ENCODE assay signal across 7 cellular contexts in genomic region chr13:80342541-80343371, GRCh38. TPM values are rescaled to one million over a fixed set of nuclear protein-coding genes. Genes with fewer than 3 reads are reported as not detected.
DNase-seq lines count a peak whose midpoint lies in the region; ATAC-seq, FAIRE-seq and TF ChIP-seq lines count a peak whose summit lies in the region.

No MANE protein-coding gene starts in this region.

- TF ChIP-seq CTCF in WTC11 (IDR thresholded peaks at IDR 0.05) (peak; percentile 97), keratinocyte (optimal IDR thresholded peaks at IDR 0.05 in 1 of 3, IDR thresholded peaks at IDR 0.05 in 1 of 3, conservative IDR thresholded peaks at IDR 0.05 in 1 of 3; ENCODE audit: extremely low read depth in 1 of 3, insufficient read depth in 2 of 3, low read length in 3 of 3) (peak; percentile 73 to 93 (median 89))

- H3K9ac ChIP-seq in keratinocyte (ENCODE audit: control insufficient read depth, extremely low read depth, insufficient read depth, low read length), result peak overlapping the region; percentile 76

- no peaks in the 10 kb centered on the region for H4K20me1 ChIP-seq in keratinocyte (ENCODE audit: control insufficient read depth, extremely low read depth, insufficient read depth, low read length)

- peaks cover 8% of the 10 kb centered on the region for H3K4me1 ChIP-seq in keratinocyte (ENCODE audit: control insufficient read depth, extremely low read depth, insufficient read depth, low read length)

- ATAC-seq in HG02642 (IDR thresholded peaks at IDR 0.05; ENCODE audit: poor library complexity, unreplicated experiment), result peak; percentile 73
- ATAC-seq in WTC11, result peak; percentile 23

- peaks cover 9% of the 10 kb centered on the region for H3K36me3 Mint-ChIP-seq in WTC11

- peaks cover 7% of the 10 kb centered on the region for H3K27me3 Mint-ChIP-seq in WTC11 (ENCODE audit: low read depth)

- FAIRE-seq in GM12892 (lab: Jason Lieb, UNC) (peak; percentile 78), keratinocyte (lab: Jason Lieb, UNC) (no peak)

- TF ChIP-seq POLR2A in GM12892 (IDR thresholded peaks at IDR 0.05; ENCODE audit: low read depth, low read length), result no peak

- dilution Hi-C loops in keratinocyte (cut with MboI; ENCODE audit: extremely low pct_ligation_motif_present, low sequenced_read_pairs), result no loop called here

- H3K36me3 ChIP-seq in keratinocyte (ENCODE audit: control insufficient read depth in 2 of 2, extremely low read depth in 1 of 2, insufficient read depth in 2 of 2, low read length in 2 of 2), result no peaks in the 10 kb centered on the region

- DNase-seq in GM12892 (ENCODE audit: insufficient read length) (no peak), NCI-H128 (lab: John Stamatoyannopoulos, UW; ENCODE audit: unreplicated experiment) (peak; percentile 51), WTC11 (ENCODE audit: low spot score) (peak; percentile 87), keratinocyte (ENCODE audit: low read depth, low spot score) (no peak)
- DNase-seq in central memory CD4-positive, alpha-beta T cell, result peak; percentile 31
- DNase-seq in stimulated activated CD4-positive, alpha-beta T cell treated with anti-CD3 and anti-CD28 coated beads, Interleukin-12 subunit alpha, Interleukin-12 subunit beta, amount 100 ng/mL, for 48 hours (ENCODE audit: low read depth in 2 of 3, low spot score in 1 of 3), result peak; percentile 32 to 67 (median 64)

- H3K4me1 Mint-ChIP-seq in WTC11, result peaks cover 40% of the 10 kb centered on the region

- no peaks in the 10 kb centered on the region for H3K9me3 ChIP-seq in keratinocyte (ENCODE audit: control insufficient read depth, low read depth, low read length)

- CTCF ChIA-PET in WTC11 (lab: Charles Lee), result interaction anchor here (0.6 to 2.1 kb wide), 14 partner anchors 13 to 675 kb away, joined by 3 to 24 read pairs (median 5); no protein-coding TSS in a partner anchor

- H3K27ac Mint-ChIP-seq in WTC11, result peak overlapping the region; percentile 88

- POLR2A ChIA-PET in WTC11 (lab: Charles Lee), result interaction anchor here (3.1 to 3.4 kb wide), 2 partner anchors 17 to 46 kb away, joined by 30 read pairs; no protein-coding TSS in a partner anchor

- H3K27me3 ChIP-seq in keratinocyte (ENCODE audit: control insufficient read depth, extremely low read depth, insufficient read depth, low read length), result no peaks in the 10 kb centered on the region

- peak overlapping the region; percentile 92 for H3K4me2 ChIP-seq in keratinocyte (ENCODE audit: control insufficient read depth, extremely low read depth, insufficient read depth, low read depth, low read length)

- peak overlapping the region; percentile 50 for H3K27ac ChIP-seq in keratinocyte (ENCODE audit: control insufficient read depth, insufficient read depth, low read length)

- H3K79me2 ChIP-seq in keratinocyte (ENCODE audit: control insufficient read depth, insufficient read depth, low read length), result peaks cover 31% of the 10 kb centered on the region

- peak overlapping the region; percentile 75 for H3K4me3 Mint-ChIP-seq in WTC11

- H3K4me3 ChIP-seq in keratinocyte (ENCODE audit: control insufficient read depth in 2 of 3, extremely low read depth in 1 of 3, insufficient read depth in 2 of 3, low read depth in 1 of 3, low read length in 3 of 3), result peak overlapping the region; percentile 36 to 78 (median 75)

- H3K9me1 ChIP-seq in keratinocyte (ENCODE audit: control insufficient read depth, extremely low read depth, insufficient read depth, low read length), result no peaks in the 10 kb centered on the region

- H3K9me3 Mint-ChIP-seq in WTC11, result no peaks in the 10 kb centered on the region

- peak overlapping the region; percentile 99 for H2AFZ ChIP-seq in keratinocyte (ENCODE audit: control insufficient read depth, low read length)

TF ChIP-seq in WTC11, 78 proteins besides CTCF, POLR2A, EP300 and RAD21 (continues in another document):
- TF ChIP-seq ESRRA (CRISPR knock-in tag; IDR thresholded peaks at IDR 0.05; ENCODE audit: borderline replicate concordance), result peak; percentile 54; the same call in 1 of the 2 replicates
- TF ChIP-seq ARID4B (CRISPR knock-in tag; IDR thresholded peaks at IDR 0.05; ENCODE audit: borderline replicate concordance), result peak; percentile 35; the same call in 1 of the 2 replicates
- TF ChIP-seq HMGXB4 (CRISPR knock-in tag; IDR thresholded peaks at IDR 0.05), result peak; percentile 92
- 0 out of 2 replicates have a peak, but pooled peaks have one; percentile 14 for TF ChIP-seq ZNF281 (CRISPR knock-in tag; IDR thresholded peaks at IDR 0.05)
- TF ChIP-seq NFE2L1 (CRISPR knock-in tag; IDR thresholded peaks at IDR 0.05), result peak; percentile 64; the same call in 1 of the 2 replicates
- peak; percentile 60; the same call in 1 of the 2 replicates for TF ChIP-seq SP1 (CRISPR knock-in tag; conservative IDR thresholded peaks at IDR 0.05)

RNA-seq across cellular contexts. Expression of gene SPRY2, which starts 1.8 kb away (rescaled TPM):
- 0.38 TPM for polyA plus RNA-seq in GM12892 (2012; ENCODE audit: missing spikeins)
- total RNA-seq in WTC11 (2021), result 44.3 to 63.2 TPM (median 47.4 TPM) in 3 replicates
- polyA plus RNA-seq in keratinocyte, result 15.3 to 40.6 TPM (median 28.4 TPM) in 3 replicates
- 5.3 TPM for polyA plus RNA-seq in keratinocyte (2011; ENCODE audit: low read depth)
- polyA plus RNA-seq in keratinocyte (2011; cell fraction: cytosol; rRNA removed), result 22.0 and 26.3 TPM in 2 replicates
- 33.7 and 34.9 TPM in 2 replicates for polyA plus RNA-seq in keratinocyte (2011; cell fraction: nucleus; rRNA removed)
- 11.2 and 21.1 TPM in 2 replicates for polyA plus RNA-seq in keratinocyte (2012; ENCODE audit: low replicate concordance)
- 23.6 to 29.2 TPM (median 27.0 TPM) in 3 replicates for polyA minus RNA-seq in keratinocyte
- 14.8 TPM for polyA minus RNA-seq in keratinocyte (2011; cell fraction: cytosol; rRNA and poly(A)+ RNA removed)
- 14.0 and 22.3 TPM in 2 replicates for polyA minus RNA-seq in keratinocyte (2011; cell fraction: nucleus; rRNA and poly(A)+ RNA removed)

Comparison
In these comparisons a context has a peak if more than half of its experiments do, and no peak if none do; other contexts are left out.
1. DNase-seq: peak in NCI-H128 (single experiment), WTC11 (single experiment), central memory CD4-positive, alpha-beta T cell (single experiment) and stimulated activated CD4-positive, alpha-beta T cell treated with anti-CD3 and anti-CD28 coated beads, Interleukin-12 subunit alpha, Interleukin-12 subunit beta, amount 100 ng/mL, for 48 hours (3 of 3); none in GM12892 (single experiment) and keratinocyte (single experiment).